Comparison of ENCODE assay signal across 30 cellular contexts in the genomic region with DNA sequence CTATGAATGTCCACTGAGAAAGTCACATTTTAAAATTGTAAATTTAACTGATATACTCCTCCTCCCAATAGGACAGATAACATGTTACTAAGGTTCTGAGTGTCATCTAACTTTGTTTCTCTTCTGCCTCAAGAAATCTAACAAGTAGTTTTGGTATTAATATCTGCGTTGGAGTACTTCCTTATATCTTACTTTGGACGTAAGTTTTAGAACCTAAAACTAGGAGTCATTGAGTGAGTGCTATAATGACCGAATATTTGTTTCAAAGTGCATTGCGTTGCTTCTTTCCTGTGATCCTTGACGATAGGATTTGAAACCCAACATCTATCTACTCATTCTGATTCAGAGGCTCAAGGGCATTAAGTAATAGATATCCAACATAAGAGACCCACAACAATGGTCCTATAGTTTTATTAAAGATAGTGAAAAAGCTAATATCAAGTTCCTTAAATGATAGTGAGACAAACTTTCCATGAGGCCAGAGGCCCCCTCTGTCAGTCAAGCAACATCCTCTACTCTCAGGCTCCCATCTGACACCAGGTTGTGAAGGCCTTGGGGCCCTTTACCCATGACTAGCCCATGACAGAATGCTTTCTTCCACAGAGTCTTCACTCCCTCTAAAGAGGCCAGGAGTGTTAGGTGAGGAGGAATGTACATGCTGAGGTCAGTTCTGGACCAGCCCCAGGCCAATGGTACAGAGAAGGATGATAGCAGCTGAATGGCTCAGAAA.
"Had no signal": no experiment of that assay in that cellular context is flagged by ENCODE, and none has a peak within 500 bp of the region (broad histone marks: within the 10 kb centered on the region; RNA-seq: fewer than 3 reads in every experiment).

No MANE protein-coding gene starts in this region.

- H3K79me2 ChIP-seq: parathyroid adenoma had no signal

- H3K27me3 ChIP-seq: colonic mucosa, gastrocnemius medialis, neural progenitor cell, right lobe of liver, tibial nerve, upper lobe of right lung, uterus had no signal

- H3K9ac ChIP-seq: neural progenitor cell, parathyroid adenoma had no signal

- H3K36me3 ChIP-seq: colonic mucosa, gastrocnemius medialis, neural progenitor cell, right lobe of liver, thoracic aorta, tibial nerve, upper lobe of right lung, uterus had no signal

- ATAC-seq: esophagus mucosa; gastrocnemius medialis; left lobe of liver; mucosa of descending colon; naive thymus-derived CD4-positive, alpha-beta T cell; right lobe of liver; stimulated activated naive CD8-positive, alpha-beta T cell treated with anti-CD3 and anti-CD28 coated beads, Interleukin-15, Interleukin-2, amounts not matched to agents 100 U/mL and 50 U/mL, for 24 hours; upper lobe of right lung had no signal

- H3K4me1 ChIP-seq: colonic mucosa, gastrocnemius medialis, neural progenitor cell, parathyroid adenoma, right lobe of liver, tibial nerve, upper lobe of right lung, uterus had no signal

- H3K27me3 Mint-ChIP-seq: dendritic cell treated with granulocyte-macrophage colony-stimulating factor and Interleukin-4, amounts not matched to agents 40 ng/mL and 50 ng/mL, for 4 days; naive thymus-derived CD4-positive, alpha-beta T cell had no signal

- H3K36me3 Mint-ChIP-seq: mesothelial cell of epicardium, neural progenitor cell had no signal

- H3K9me3 ChIP-seq: colonic mucosa, gastrocnemius medialis, mucosa of descending colon, right lobe of liver, thoracic aorta, tibial nerve, upper lobe of right lung, uterus had no signal

- H2AFZ ChIP-seq: neural progenitor cell, parathyroid adenoma had no signal

- H3K4me2 ChIP-seq: neural progenitor cell had no signal

- H3K27ac Mint-ChIP-seq: dendritic cell treated with granulocyte-macrophage colony-stimulating factor and Interleukin-4, amounts not matched to agents 40 ng/mL and 50 ng/mL, for 4 days; endodermal cell; mesothelial cell of epicardium; nephron; neural progenitor cell; progenitor cell of endocrine pancreas had no signal

- H3K9me3 Mint-ChIP-seq: dendritic cell treated with granulocyte-macrophage colony-stimulating factor and Interleukin-4, amounts not matched to agents 40 ng/mL and 50 ng/mL, for 4 days; endodermal cell; mesothelial cell of epicardium; nephron; neural progenitor cell had no signal

- H3K4me1 Mint-ChIP-seq: mesothelial cell of epicardium, nephron, neural progenitor cell had no signal

- H3K27ac ChIP-seq: colonic mucosa, epithelial cell of prostate, gastrocnemius medialis, neural progenitor cell, parathyroid adenoma, right lobe of liver, thoracic aorta, tibial nerve, upper lobe of right lung, uterus had no signal

- H3K4me3 ChIP-seq: colonic mucosa, gastrocnemius medialis, lung, mucosa of descending colon, neural progenitor cell, right lobe of liver, thoracic aorta, tibial nerve, upper lobe of right lung, uterus had no signal

- DNase-seq: colonic mucosa; effector CD8-positive, alpha-beta T cell; endodermal cell; foreskin fibroblast; gastrocnemius medialis; head of caudate nucleus; kidney; mesenchymal stem cell; mucosa of descending colon; naive thymus-derived CD4-positive, alpha-beta T cell; right lobe of liver; small intestine; stimulated activated CD4-positive, alpha-beta T cell treated with anti-CD3 and anti-CD28 coated beads, Interleukin-15, amount 100 ng/mL, for 24 hours; stimulated activated CD4-positive, alpha-beta T cell treated with anti-CD3 and anti-CD28 coated beads, Interleukin-2, amount 100 ng/mL, for 48 hours; stimulated activated CD8-positive, alpha-beta memory T cell treated with anti-CD3 and anti-CD28 coated beads, Interleukin-4, amount 100 ng/mL, for 48 hours; stimulated activated naive CD8-positive, alpha-beta T cell treated with anti-CD3 and anti-CD28 coated beads, Interleukin-15, Interleukin-2, amounts not matched to agents 100 U/mL and 50 U/mL, for 24 hours; upper lobe of right lung; uterus had no signal

- H3K4me3 Mint-ChIP-seq: dendritic cell treated with granulocyte-macrophage colony-stimulating factor and Interleukin-4, amounts not matched to agents 40 ng/mL and 50 ng/mL, for 4 days; endodermal cell; mesothelial cell of epicardium; naive thymus-derived CD4-positive, alpha-beta T cell; nephron; neural progenitor cell had no signal
